In the genomic region with DNA sequence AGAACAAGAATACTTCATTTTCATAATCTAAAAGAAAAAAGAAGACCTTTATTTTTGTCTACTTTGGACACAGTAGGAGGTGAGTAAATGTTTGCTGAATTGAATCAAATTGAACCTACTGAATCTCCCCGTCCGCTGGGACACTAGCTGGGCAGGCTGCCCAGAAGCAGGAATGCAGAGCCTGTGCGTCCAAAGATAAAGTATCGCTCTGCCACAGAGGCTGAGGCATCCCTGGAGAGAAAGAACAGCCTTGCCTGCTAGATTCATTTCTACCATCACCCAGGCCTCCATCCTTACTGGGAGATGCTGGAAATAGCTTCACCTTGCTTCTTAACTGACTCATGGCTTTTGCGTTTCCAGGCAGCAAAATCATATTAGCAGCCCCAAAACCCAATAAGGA, we compare ENCODE assay signal across 16 cellular contexts.
DNase-seq lines count a peak whose midpoint lies in the region; ATAC-seq, FAIRE-seq and TF ChIP-seq lines count a peak whose summit lies in the region.
"Had no signal": no experiment of that assay in that cellular context is flagged by ENCODE, and none has a peak within 500 bp of the region (broad histone marks: within the 10 kb centered on the region; RNA-seq: fewer than 3 reads in every experiment).

No MANE protein-coding gene starts in this region.

- H3K9me3 ChIP-seq in right lobe of liver = no peaks in the 10 kb centered on the region
- H3K9me3 ChIP-seq in HepG2 (ENCODE audit: low read length) = peaks cover 12% of the 10 kb centered on the region
- no peaks in the 10 kb centered on the region for H3K9me3 ChIP-seq in testis
- H3K9me3 ChIP-seq: tibial artery had no signal

- in situ Hi-C loops in HepG2 (cut with HindIII; ENCODE audit: extremely low pct_ligation_motif_present, low pct_unique_long_range_greater_than_20kb) (no loop called here), astrocyte of the spinal cord (cut with HindIII; ENCODE audit: low sequenced_read_pairs) (no loop called here)

- TF ChIP-seq CTCF in right lobe of liver (IDR thresholded peaks at IDR 0.05) = no peak
- no peak for TF ChIP-seq CTCF in HepG2 (CRISPR knock-in tag; IDR thresholded peaks at IDR 0.05)
- TF ChIP-seq CTCF in astrocyte of the spinal cord (IDR thresholded peaks at IDR 0.05; ENCODE audit: low read depth, low read length) = no peak
- TF ChIP-seq CTCF in testis (IDR thresholded peaks at IDR 0.05) = no peak

- H3K4me1 ChIP-seq in right lobe of liver (no peaks in the 10 kb centered on the region), HepG2 (ENCODE audit: insufficient read depth, low read length) (no peaks in the 10 kb centered on the region), testis (no peaks in the 10 kb centered on the region)
- H3K4me1 ChIP-seq: gastroesophageal sphincter, tibial artery had no signal

- ATAC-seq in right lobe of liver = peak; percentile 76 to 98 (median 87)
- ATAC-seq in HepG2 = no peak
- ATAC-seq: gastroesophageal sphincter, Panc1 had no signal

- no TSS peak for BruUV-seq in HepG2 (replicated peaks; lab: Mats Ljungman, UMichigan)

- H2AFZ ChIP-seq in HepG2 (ENCODE audit: low read length) = no peak overlapping the region

- H4K20me1 ChIP-seq in HepG2 (ENCODE audit: insufficient read depth, low read length) = no peaks in the 10 kb centered on the region

- CTCF ChIA-PET in HepG2 (lab: Yijun Ruan, JAX; ENCODE audit: low intra/inter-chr PET ratio, low total read pairs) = no interaction called here

- POLR2A ChIA-PET in HepG2 (lab: Yijun Ruan, JAX) = no interaction called here

- H3K4me3 ChIP-seq in right lobe of liver (no peak overlapping the region), HepG2 (replicated peaks in 1 of 3; ENCODE audit: insufficient read depth in 1 of 3, low read depth in 2 of 3, low read length in 3 of 3) (no peak overlapping the region), astrocyte of the spinal cord (ENCODE audit: low read depth, low read length) (no peak overlapping the region), testis (no peak overlapping the region)
- H3K4me3 ChIP-seq: gastroesophageal sphincter, tibial artery had no signal

- no peak overlapping the region for H3K4me2 ChIP-seq in HepG2 (ENCODE audit: low read depth, low read length)

- TF ChIP-seq RAD21 in HepG2 (CRISPR knock-in tag; IDR thresholded peaks at IDR 0.05) = no peak

- H3K9ac ChIP-seq in HepG2 (ENCODE audit: insufficient read depth, low read depth, low read length) = no peak overlapping the region

- no peak overlapping the region for H3K27ac ChIP-seq in right lobe of liver
- no peak overlapping the region for H3K27ac ChIP-seq in HepG2 (ENCODE audit: extremely low read length, insufficient read depth, low read length)
- H3K27ac ChIP-seq in testis = no peak overlapping the region
- H3K27ac ChIP-seq: gastroesophageal sphincter, tibial artery had no signal

- intact Hi-C loops in right lobe of liver (cut with DNase I) = no loop called here
- intact Hi-C loops in HepG2 (cut with micrococcal nuclease; ENCODE audit: unreplicated experiment) = no loop called here
- intact Hi-C loops in cardiac septum (cut with DNase I) = no loop called here
- intact Hi-C loops in testis (cut with DNase I; ENCODE audit: low total_unique reads) = no loop called here

- no peak for FAIRE-seq in HepG2 (lab: Jason Lieb, UNC)

- no peaks in the 10 kb centered on the region for H3K27me3 ChIP-seq in right lobe of liver
- H3K27me3 ChIP-seq in HepG2 (ENCODE audit: control insufficient read depth in 1 of 2, insufficient read depth in 2 of 2, low read length in 2 of 2) = no peaks in the 10 kb centered on the region
- no peaks in the 10 kb centered on the region for H3K27me3 ChIP-seq in testis
- H3K27me3 ChIP-seq: tibial artery had no signal

- TF ChIP-seq EP300 in HepG2 (IDR thresholded peaks at IDR 0.05; ENCODE audit: low read depth in 2 of 2, low read length in 2 of 2) (no peak), HepG2 (CRISPR knock-in tag; IDR thresholded peaks at IDR 0.05; ENCODE audit: borderline replicate concordance) (no peak)

- DNase-seq in right lobe of liver = peak; percentile 49 to 75 (median 65)
- DNase-seq in HepG2 (ENCODE audit: low spot score) = no peak
- DNase-seq in astrocyte of the spinal cord (ENCODE audit: low read depth, low spot score) = peak; percentile 77
- DNase-seq in cardiac septum (ENCODE audit: low spot score) = peak; percentile 74
- DNase-seq in testis = peak; percentile 73
- DNase-seq in putamen (ENCODE audit: low spot score) = no peak
- DNase-seq in NK-92 treated with Interleukin-12 subunit alpha and Interleukin-12 subunit beta, amount 100 ng/mL, for 24 hours (lab: John Stamatoyannopoulos, UW) = no peak
- no peak for DNase-seq in effector CD8-positive, alpha-beta T cell (lab: John Stamatoyannopoulos, UW)
- DNase-seq: activated CD4-positive, alpha-beta T cell treated with anti-CD3 and anti-CD28 coated beads, Interleukin-2, amount 10 ng/mL, durations not matched to agents 7 days and 5 days; activated T-cell treated with anti-CD3 and anti-CD28 coated beads, Interleukin-2, amount 50 U/mL, for 24 hours; DMS79; HFFc6; NCI-H510A treated with DMSO at 0.1 percent for 48 hours; tibial artery had no signal

- H3K79me2 ChIP-seq in HepG2 (ENCODE audit: insufficient read depth, low read length) = no peaks in the 10 kb centered on the region

- TF ChIP-seq POLR2A in right lobe of liver (IDR thresholded peaks at IDR 0.05) = no peak
- no peak for TF ChIP-seq POLR2A in HepG2 (IDR thresholded peaks at IDR 0.05; ENCODE audit: insufficient read depth in 1 of 2, low read depth in 2 of 2, low read length in 2 of 2)
- TF ChIP-seq POLR2A in testis (IDR thresholded peaks at IDR 0.05) = no peak

- 25% methylated on average over 5 of the region's 5 CpGs for WGBS in right lobe of liver (ENCODE audit: insufficient coverage, low coverage, low lambda C conversion rate, missing lambda C conversion rate)
- WGBS in HepG2 (ENCODE audit: low lambda C conversion rate) = 0% methylated on average over 3 of the region's 5 CpGs
- WGBS in testis, 2 donors = 35 to 52% methylated on average over 5 of the region's 5 CpGs

- H3K36me3 ChIP-seq in right lobe of liver = no peaks in the 10 kb centered on the region
- no peaks in the 10 kb centered on the region for H3K36me3 ChIP-seq in HepG2 (replicated peaks in 1 of 2; ENCODE audit: control insufficient read depth in 1 of 2, insufficient read depth in 2 of 2, low read length in 2 of 2)
- H3K36me3 ChIP-seq in testis (ENCODE audit: low read depth, missing control alignments) = no peaks in the 10 kb centered on the region
- H3K36me3 ChIP-seq: gastroesophageal sphincter, tibial artery had no signal

TF ChIP-seq in HepG2, 621 proteins besides CTCF, POLR2A, EP300 and RAD21:
- no peak for TF ChIP-seq SMAD3 (CRISPR knock-in tag; IDR thresholded peaks at IDR 0.05)

Comparison
In these comparisons a context has a peak if more than half of its experiments do, and no peak if none do; other contexts are left out.
1. DNase-seq: peak in right lobe of liver (3 of 3), astrocyte of the spinal cord (single experiment), cardiac septum (single experiment) and testis (single experiment); none in HepG2 (single experiment), putamen (single experiment), NK-92 treated with Interleukin-12 subunit alpha and Interleukin-12 subunit beta, amount 100 ng/mL, for 24 hours (single experiment) and effector CD8-positive, alpha-beta T cell (single experiment).